Comparison of ENCODE assay signal across 33 cellular contexts in the genomic region with DNA sequence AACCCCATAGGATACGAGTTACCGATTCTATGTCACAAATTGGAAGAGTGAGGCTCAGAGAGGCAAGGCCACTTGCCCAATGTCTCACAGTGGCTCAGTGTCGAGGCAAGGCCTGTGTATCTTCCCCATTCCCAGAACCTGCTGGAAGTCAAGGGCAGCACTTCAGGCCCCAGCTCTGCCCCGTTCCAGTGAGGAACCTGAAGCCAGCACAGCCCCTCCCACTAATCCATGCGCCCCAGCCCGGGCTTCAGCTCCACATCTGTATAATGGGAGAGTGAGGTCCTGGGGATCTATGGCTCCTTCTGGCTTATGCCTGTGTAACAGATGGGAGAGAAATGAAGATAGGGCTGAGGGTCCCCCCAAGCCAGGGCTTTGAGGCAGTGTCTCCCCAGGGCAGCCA.
"Had no signal": no experiment of that assay in that cellular context is flagged by ENCODE, and none has a peak within 500 bp of the region (broad histone marks: within the 10 kb centered on the region; RNA-seq: fewer than 3 reads in every experiment).

No MANE protein-coding gene starts in this region.

- H3K4me3 Mint-ChIP-seq: activated CD4-positive, alpha-beta T cell treated with anti-CD3 and anti-CD28 coated beads, Interleukin-2, amount 10 ng/mL, durations not matched to agents 24 days and 14 days; activated CD8-positive, alpha-beta T cell treated with anti-CD3 and anti-CD28 coated beads for 36 hours; activated naive CD4-positive, alpha-beta T cell treated with anti-CD3 and anti-CD28 coated beads, Interleukin-2, amount 50 U/mL, for 24 hours; activated naive CD8-positive, alpha-beta T cell treated with anti-CD3 and anti-CD28 coated beads, Interleukin-2, amount 10 ng/mL, durations not matched to agents 7 days and 5 days; activated T-cell treated with anti-CD3 and anti-CD28 coated beads, Interleukin-2, amount 50 U/mL, for 24 hours had no signal

- H3K27me3 Mint-ChIP-seq: activated CD4-positive, alpha-beta T cell treated with anti-CD3 and anti-CD28 coated beads, Interleukin-2, amount 10 ng/mL, durations not matched to agents 24 days and 14 days; activated CD8-positive, alpha-beta T cell treated with anti-CD3 and anti-CD28 coated beads for 36 hours; activated naive CD4-positive, alpha-beta T cell treated with anti-CD3 and anti-CD28 coated beads, Interleukin-2, amount 50 U/mL, for 24 hours had no signal

- H3K36me3 Mint-ChIP-seq: activated naive CD4-positive, alpha-beta T cell treated with anti-CD3 and anti-CD28 coated beads, Interleukin-2, amount 50 U/mL, for 24 hours; activated naive CD8-positive, alpha-beta T cell treated with anti-CD3 and anti-CD28 coated beads, Interleukin-2, amount 10 ng/mL, durations not matched to agents 7 days and 5 days had no signal

- H3K27ac ChIP-seq: ascending aorta, PC-9, WERI-Rb-1 had no signal

- H3K4me3 ChIP-seq: ascending aorta, body of pancreas, MG63, PC-9 had no signal

- H3K4me1 ChIP-seq: ascending aorta had no signal

- H3K27me3 ChIP-seq: ascending aorta, body of pancreas, MG63 had no signal

- ATAC-seq: activated CD8-positive, alpha-beta T cell treated with anti-CD3 and anti-CD28 coated beads for 36 hours; body of pancreas had no signal

- H3K9me3 ChIP-seq: ascending aorta, body of pancreas, MG63 had no signal

- H3K4me2 ChIP-seq: PC-9 had no signal

- H3K4me1 Mint-ChIP-seq: activated CD4-positive, alpha-beta T cell treated with anti-CD3 and anti-CD28 coated beads, Interleukin-2, amount 10 ng/mL, durations not matched to agents 24 days and 14 days; activated naive CD4-positive, alpha-beta T cell treated with anti-CD3 and anti-CD28 coated beads, Interleukin-2, amount 50 U/mL, for 24 hours; activated naive CD8-positive, alpha-beta T cell treated with anti-CD3 and anti-CD28 coated beads, Interleukin-2, amount 10 ng/mL, durations not matched to agents 7 days and 5 days had no signal

- H2AFZ ChIP-seq: PC-9 had no signal

- DNase-seq: activated CD4-positive, alpha-beta T cell treated with anti-CD3 and anti-CD28 coated beads, Interleukin-2, amount 10 ng/mL, durations not matched to agents 24 days and 14 days; activated CD4-positive, alpha-beta T cell treated with anti-CD3 and anti-CD28 coated beads, Interleukin-2, amount 50 U/mL, for 4 hours; activated CD8-positive, alpha-beta T cell treated with anti-CD3 and anti-CD28 coated beads for 36 hours; activated gamma-delta T cell; activated naive CD4-positive, alpha-beta T cell treated with Interleukin-2 at 50 U/mL for 16 hours; activated naive CD8-positive, alpha-beta T cell treated with anti-CD3 and anti-CD28 coated beads, Interleukin-2, amount 10 ng/mL, durations not matched to agents 7 days and 5 days; activated T-cell treated with anti-CD3 and anti-CD28 coated beads, Interleukin-2, amount 50 U/mL, for 24 hours; amygdala; body of pancreas; caudate nucleus; Kasumi-1; KG1; MG63; NCI-H1048; NCI-H1436 treated with DMSO at 0.1 percent for 48 hours; NCI-H1694 treated with DMSO at 0.1 percent for 48 hours; NCI-H2029; NCI-H2107; NCI-H2171; NCI-H510A; NCI-H526; NCI-H748 treated with DMSO at 0.1 percent for 48 hours; NK-92 treated with Interleukin-12 subunit alpha and Interleukin-12 subunit beta, amount 100 ng/mL, for 24 hours; PC-9; Right ventricle myocardium superior; SW 1271; T-helper 1 cell; T-helper 2 cell; T-helper 9 cell; WERI-Rb-1 had no signal

- H3K9me3 Mint-ChIP-seq: activated CD4-positive, alpha-beta T cell treated with anti-CD3 and anti-CD28 coated beads, Interleukin-2, amount 10 ng/mL, durations not matched to agents 24 days and 14 days; activated CD8-positive, alpha-beta T cell treated with anti-CD3 and anti-CD28 coated beads for 36 hours; activated naive CD4-positive, alpha-beta T cell treated with anti-CD3 and anti-CD28 coated beads, Interleukin-2, amount 50 U/mL, for 24 hours; activated naive CD8-positive, alpha-beta T cell treated with anti-CD3 and anti-CD28 coated beads, Interleukin-2, amount 10 ng/mL, durations not matched to agents 7 days and 5 days; activated T-cell treated with anti-CD3 and anti-CD28 coated beads, Interleukin-2, amount 50 U/mL, for 24 hours; activated T-helper 2 cell treated with anti-CD3 and anti-CD28 coated beads, Interferon-gamma antibody, Interleukin-2, Interleukin-4, amounts not matched to agents 10 μg/mL and 5 μg/mL and 100 μg/mL, durations not matched to agents 14 hours and 24 hours and 36 hours had no signal

- H3K27ac Mint-ChIP-seq: activated CD4-positive, alpha-beta T cell treated with anti-CD3 and anti-CD28 coated beads, Interleukin-2, amount 10 ng/mL, durations not matched to agents 24 days and 14 days; activated CD8-positive, alpha-beta T cell treated with anti-CD3 and anti-CD28 coated beads for 36 hours; activated naive CD4-positive, alpha-beta T cell treated with anti-CD3 and anti-CD28 coated beads, Interleukin-2, amount 50 U/mL, for 24 hours; activated naive CD8-positive, alpha-beta T cell treated with anti-CD3 and anti-CD28 coated beads, Interleukin-2, amount 10 ng/mL, durations not matched to agents 7 days and 5 days; activated T-cell treated with anti-CD3 and anti-CD28 coated beads, Interleukin-2, amount 50 U/mL, for 24 hours; activated T-helper 2 cell treated with anti-CD3 and anti-CD28 coated beads, Interferon-gamma antibody, Interleukin-2, Interleukin-4, amounts not matched to agents 10 μg/mL and 5 μg/mL and 100 μg/mL, durations not matched to agents 14 hours and 24 hours and 36 hours had no signal

- H3K36me3 ChIP-seq: ascending aorta, MG63, WERI-Rb-1 had no signal
